18 cellular contexts compared by ENCODE assay signal in the genomic region with DNA sequence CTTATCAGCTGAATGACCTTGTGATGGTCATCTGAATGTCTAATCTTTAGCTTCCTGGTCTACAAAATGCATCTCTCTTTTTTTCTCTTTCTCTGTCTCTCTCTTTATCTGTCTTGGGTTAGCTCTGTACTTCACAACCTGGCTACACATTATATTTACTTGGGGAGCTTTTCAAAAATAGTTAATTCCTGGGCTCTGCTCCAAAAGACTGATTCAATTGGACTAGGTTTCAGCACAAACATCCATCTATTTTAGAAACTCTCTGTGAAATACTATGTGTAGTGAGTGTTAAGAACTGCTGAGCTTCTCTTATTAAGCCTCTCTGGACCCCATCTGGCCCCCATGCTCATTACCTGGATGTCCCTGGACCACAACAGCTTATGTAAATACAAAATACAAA. TPM values are rescaled to one million over a fixed set of nuclear protein-coding genes. Genes with fewer than 3 reads are reported as not detected.
DNase-seq lines count a peak whose midpoint lies in the region; ATAC-seq and TF ChIP-seq lines count a peak whose summit lies in the region.
"Had no signal": no experiment of that assay in that cellular context is flagged by ENCODE, and none has a peak within 500 bp of the region (broad histone marks: within the 10 kb centered on the region; RNA-seq: fewer than 3 reads in every experiment).

No MANE protein-coding gene starts in this region.

- no peak for DNase-seq in heart right ventricle
- DNase-seq in Right ventricle myocardium inferior (ENCODE audit: missing footprints): no peak
- DNase-seq in cardiac fibroblast (ENCODE audit: low read depth in 2 of 2): peak; percentile 56 to 66
- no peak for DNase-seq in tibial artery
- no peak for DNase-seq in erythroblast (lab: John Stamatoyannopoulos, UW)
- DNase-seq in NCI-H1048 (lab: John Stamatoyannopoulos, UW): no peak
- DNase-seq: activated effector memory CD4-positive, alpha-beta T cell treated with anti-CD3 and anti-CD28 coated beads, Interleukin-2, amount 50 U/mL, for 16 hours; central memory CD4-positive, alpha-beta T cell; NCI-H1417; NCI-H524; stimulated activated naive CD4-positive, alpha-beta T cell treated with Interleukin-2 at 50 U/mL for 16 hours; WERI-Rb-1 had no signal

- no peak for TF ChIP-seq POLR2A in erythroblast (IDR thresholded peaks at IDR 0.05; ENCODE audit: low read length)

- H3K4me1 ChIP-seq in heart right ventricle (peaks cover 0 to 22% (median 9%) of the 10 kb centered on the region in 9 donors), iPS-20b (ENCODE audit: insufficient read depth, low read length) (peaks cover 34% of the 10 kb centered on the region), tibial artery (peaks cover 0 to 33% (median 17%) of the 10 kb centered on the region in 4 donors)

- H3K36me3 ChIP-seq in heart right ventricle (no peaks in the 10 kb centered on the region), iPS-20b (ENCODE audit: insufficient read depth, low read depth, low read length) (no peaks in the 10 kb centered on the region), tibial artery (no peaks in the 10 kb centered on the region)
- H3K36me3 ChIP-seq: neutrophil, WERI-Rb-1 had no signal

- TF ChIP-seq CTCF in heart right ventricle (IDR thresholded peaks at IDR 0.05) (no peak), cardiac fibroblast (IDR thresholded peaks at IDR 0.05; ENCODE audit: low read depth, low read length) (no peak), tibial artery (IDR thresholded peaks at IDR 0.05) (no peak)

- H3K4me3 ChIP-seq in heart right ventricle (no peak overlapping the region), cardiac fibroblast (replicated peaks in 1 of 2; ENCODE audit: low read depth in 2 of 2, low read length in 2 of 2) (no peak overlapping the region), iPS-20b (ENCODE audit: low read length) (0 out of 2 replicates have a peak overlapping the region, but pooled peaks have one; percentile 0), tibial artery (no peak overlapping the region)
- H3K4me3 ChIP-seq: lung, smooth muscle cell had no signal

- intact Hi-C loops in heart right ventricle (cut with DNase I) (no loop called here), Right ventricle myocardium inferior (cut with DNase I) (no loop called here), tibial artery (cut with DNase I; ENCODE audit: low total_unique reads) (no loop called here)

- no peak overlapping the region; the same call in 1 of the 2 replicates for H3K9ac ChIP-seq in iPS-20b (ENCODE audit: low read depth, low read length)

- H3K27ac ChIP-seq in heart right ventricle (peak overlapping the region in 3 of 10 donors; percentile 15 to 35 (median 22)), iPS-20b (ENCODE audit: low read length) (no peak overlapping the region), tibial artery (peak overlapping the region; percentile 55 to 78)
- H3K27ac ChIP-seq: neutrophil, WERI-Rb-1 had no signal

- H3K27me3 ChIP-seq in heart right ventricle (peaks cover 0 to 15% (median 0%) of the 10 kb centered on the region in 7 donors), iPS-20b (ENCODE audit: insufficient read depth, low read length) (no peaks in the 10 kb centered on the region), tibial artery (no peaks in the 10 kb centered on the region)

- H3K9me3 ChIP-seq in heart right ventricle: no peaks in the 10 kb centered on the region
- H3K9me3 ChIP-seq in iPS-20b (ENCODE audit: insufficient read depth, low read depth, low read length): no peaks in the 10 kb centered on the region
- H3K9me3 ChIP-seq in tibial artery: no peaks in the 10 kb centered on the region
- H3K9me3 ChIP-seq: neutrophil had no signal

- ATAC-seq in heart right ventricle: peak in 5 of 8 donors; percentile 34 to 61 (median 40)
- ATAC-seq in Right ventricle myocardium inferior: no peak
- ATAC-seq in GM19328 (IDR thresholded peaks at IDR 0.05; ENCODE audit: unreplicated experiment): no peak
- ATAC-seq: Panc1 had no signal

RNA-seq across cellular contexts. Expression of a gene that starts 14.6 kb away (rescaled TPM):
- 10 to 100 TPM; 16.7 to 28.1 (median 23.6) TPM for total RNA-seq in heart right ventricle
- polyA plus RNA-seq in heart right ventricle: 10 to 100 TPM in 1 of 2 donors, 1 to 10 TPM in 1; 7.9 to 15.4 TPM
- 17.8 TPM for total RNA-seq in Right ventricle myocardium inferior

Comparison
In these comparisons a context has a peak if more than half of its experiments do, and no peak if none do; other contexts are left out.
1. ATAC-seq: peak in heart right ventricle (5 of 8); none in Right ventricle myocardium inferior (single experiment) and GM19328 (single experiment).
2. DNase-seq: peak in cardiac fibroblast (2 of 2); none in heart right ventricle (0 of 2), Right ventricle myocardium inferior (single experiment), tibial artery (0 of 2), erythroblast (0 of 2) and NCI-H1048 (single experiment).